In genomic region chr5:17132444-17133083, GRCh38 we compare ENCODE assay signal across 8 cellular contexts.
A peak's percentile ranks its signal among the peaks of the same experiment; 100 is the strongest.
DNase-seq lines count a peak whose midpoint lies in the region; ATAC-seq and TF ChIP-seq lines count a peak whose summit lies in the region.

No MANE protein-coding gene starts in this region.

- peak; percentile 76 for ATAC-seq in GM18511 (IDR thresholded peaks at IDR 0.05; ENCODE audit: unreplicated experiment)
- ATAC-seq in stimulated activated naive B cell treated with anti-CD40 and anti-IgM and Interleukin-4, amounts not matched to agents 10 μg/mL and 1 μg/mL and 100 μg/mL, for 72 hours (replicated peaks) = peak; percentile 74 to 77

- H3K4me3 ChIP-seq in fibroblast of the aortic adventitia (ENCODE audit: low read depth, low read length) = no peak overlapping the region

- H3K36me3 Mint-ChIP-seq in stimulated activated naive B cell treated with anti-CD40 and anti-IgM and Interleukin-4, amounts not matched to agents 10 μg/mL and 1 μg/mL and 100 μg/mL, for 72 hours = no peaks in the 10 kb centered on the region
- H3K36me3 Mint-ChIP-seq in immature natural killer cell = no peaks in the 10 kb centered on the region

- H3K4me1 Mint-ChIP-seq in stimulated activated naive B cell treated with anti-CD40 and anti-IgM and Interleukin-4, amounts not matched to agents 10 μg/mL and 1 μg/mL and 100 μg/mL, for 72 hours = peaks cover 0 to 4% of the 10 kb centered on the region in 2 donors
- peaks cover 16 to 17% of the 10 kb centered on the region in 2 donors for H3K4me1 Mint-ChIP-seq in immature natural killer cell

- H3K27ac Mint-ChIP-seq in stimulated activated naive B cell treated with anti-CD40 and anti-IgM and Interleukin-4, amounts not matched to agents 10 μg/mL and 1 μg/mL and 100 μg/mL, for 72 hours = no peak overlapping the region
- no peak overlapping the region for H3K27ac Mint-ChIP-seq in immature natural killer cell

- peaks cover 21 to 23% of the 10 kb centered on the region in 2 donors for H3K27me3 Mint-ChIP-seq in stimulated activated naive B cell treated with anti-CD40 and anti-IgM and Interleukin-4, amounts not matched to agents 10 μg/mL and 1 μg/mL and 100 μg/mL, for 72 hours
- H3K27me3 Mint-ChIP-seq in immature natural killer cell (ENCODE audit: low read depth in 3 of 3) = peaks cover 1 to 3% (median 3%) of the 10 kb centered on the region in 3 donors

- H3K4me3 Mint-ChIP-seq in stimulated activated naive B cell treated with anti-CD40 and anti-IgM and Interleukin-4, amounts not matched to agents 10 μg/mL and 1 μg/mL and 100 μg/mL, for 72 hours = no peak overlapping the region
- no peak overlapping the region for H3K4me3 Mint-ChIP-seq in immature natural killer cell

- no peaks in the 10 kb centered on the region for H3K9me3 Mint-ChIP-seq in stimulated activated naive B cell treated with anti-CD40 and anti-IgM and Interleukin-4, amounts not matched to agents 10 μg/mL and 1 μg/mL and 100 μg/mL, for 72 hours
- peaks cover 0 to 6% (median 0%) of the 10 kb centered on the region in 6 donors for H3K9me3 Mint-ChIP-seq in immature natural killer cell

- TF ChIP-seq CTCF in AG09319 (IDR thresholded peaks at IDR 0.05; ENCODE audit: low read depth, low read length) (peak; percentile 53), fibroblast of the aortic adventitia (IDR thresholded peaks at IDR 0.05; ENCODE audit: insufficient read depth, low read length) (peak; percentile 63)

- no peak for DNase-seq in AG09319 (ENCODE audit: extremely low read depth, low read depth)
- peak; percentile 83 for DNase-seq in HT-29 (ENCODE audit: low spot score)
- peak; percentile 43 for DNase-seq in RPMI7951 (ENCODE audit: low read depth)
- peak; percentile 74 for DNase-seq in fibroblast of the aortic adventitia (ENCODE audit: low read depth)
- no peak for DNase-seq in stimulated activated naive B cell treated with anti-CD40 and anti-IgM and Interleukin-4, amounts not matched to agents 10 μg/mL and 1 μg/mL and 100 μg/mL, for 72 hours
- no peak for DNase-seq in activated CD4-positive, alpha-beta T cell treated with anti-CD3 and anti-CD28 coated beads for 48 hours
- DNase-seq in immature natural killer cell = no peak

Comparison
In these comparisons a context has a peak if more than half of its experiments do, and no peak if none do; other contexts are left out.
1. DNase-seq: peak in HT-29 (single experiment), RPMI7951 (single experiment) and fibroblast of the aortic adventitia (single experiment); none in AG09319 (single experiment), stimulated activated naive B cell treated with anti-CD40 and anti-IgM and Interleukin-4, amounts not matched to agents 10 μg/mL and 1 μg/mL and 100 μg/mL, for 72 hours (single experiment), activated CD4-positive, alpha-beta T cell treated with anti-CD3 and anti-CD28 coated beads for 48 hours (single experiment) and immature natural killer cell (0 of 3).